ENCODE assay signal across 30 cellular contexts in genomic region chr1:200540281-200540680, GRCh38.
"Had no signal": no experiment of that assay in that cellular context is flagged by ENCODE, and none has a peak within 500 bp of the region (broad histone marks: within the 10 kb centered on the region; RNA-seq: fewer than 3 reads in every experiment).

No MANE protein-coding gene starts in this region.

- ATAC-seq: activated CD8-positive, alpha-beta T cell treated with anti-CD3 and anti-CD28 coated beads for 36 hours; activated naive CD8-positive, alpha-beta T cell treated with anti-CD3 and anti-CD28 coated beads, Interleukin-2, amount 50 U/mL, for 24 hours; activated T-cell treated with anti-CD3 and anti-CD28 coated beads, Interleukin-2, amount 50 U/mL, for 4 hours; activated T-cell treated with anti-CD3 and anti-CD28 coated beads, Interleukin-2, amount 50 U/mL, for 72 hours; activated T-helper 17 cell treated with anti-CD3 and anti-CD28 coated beads, Interleukin-2, amount 50 U/mL, for 72 hours had no signal

- H3K36me3 ChIP-seq: ascending aorta, cardiac muscle cell had no signal

- FAIRE-seq: bronchial epithelial cell, TTC549 had no signal

- H3K4me3 ChIP-seq: ascending aorta, cardiac muscle cell had no signal

- H3K27me3 ChIP-seq: ascending aorta, cardiac muscle cell had no signal

- H3K27ac ChIP-seq: ascending aorta, cardiac muscle cell, VCaP had no signal

- H3K9me3 ChIP-seq: ascending aorta had no signal

- DNase-seq: activated B cell treated with CpG ODN at 0.5 μM for 24 hours; activated CD4-positive, alpha-beta memory T cell treated with anti-CD3 and anti-CD28 coated beads for 36 hours; activated CD4-positive, alpha-beta T cell treated with anti-CD3 and anti-CD28 coated beads for 4 hours; activated CD4-positive, alpha-beta T cell treated with anti-CD3 and anti-CD28 coated beads, Interleukin-2, amount 10 ng/mL, durations not matched to agents 24 days and 14 days; activated CD4-positive, alpha-beta T cell treated with anti-CD3 and anti-CD28 coated beads, Interleukin-2, amount 50 U/mL, for 1 hour; activated CD4-positive, alpha-beta T cell treated with anti-CD3 and anti-CD28 coated beads, Interleukin-2, amount 50 U/mL, for 4 hours; activated CD4-positive, CD25-positive, alpha-beta regulatory T cell treated with anti-CD3 and anti-CD28 coated beads, Interleukin-2, amount 50 U/mL, for 72 hours; activated CD8-positive, alpha-beta memory T cell treated with anti-CD3 and anti-CD28 coated beads, Interleukin-2, amount 50 U/mL, for 4 hours; activated CD8-positive, alpha-beta T cell treated with anti-CD3 and anti-CD28 coated beads for 36 hours; activated effector memory CD4-positive, alpha-beta T cell treated with anti-CD3 and anti-CD28 coated beads, Interleukin-2, amount 50 U/mL, for 16 hours; activated naive CD4-positive, alpha-beta T cell treated with anti-CD3 and anti-CD28 coated beads, Interleukin-2, amount 10 ng/mL, durations not matched to agents 7 days and 5 days; activated naive CD4-positive, alpha-beta T cell treated with Interleukin-2 at 50 U/mL for 16 hours; activated naive CD8-positive, alpha-beta T cell treated with anti-CD3 and anti-CD28 coated beads, Interleukin-2, amount 10 ng/mL, durations not matched to agents 7 days and 5 days; activated naive CD8-positive, alpha-beta T cell treated with anti-CD3 and anti-CD28 coated beads, Interleukin-2, amount 50 U/mL, for 24 hours; activated T-cell treated with anti-CD3 and anti-CD28 coated beads for 4 hours; activated T-cell treated with anti-CD3 and anti-CD28 coated beads, Interleukin-2, amount 50 U/mL, for 1 hour; activated T-cell treated with anti-CD3 and anti-CD28 coated beads, Interleukin-2, amount 50 U/mL, for 4 hours; activated T-cell treated with anti-CD3 and anti-CD28 coated beads, Interleukin-2, amount 50 U/mL, for 72 hours; amygdala; anterior cingulate cortex; caudate nucleus; cerebellar nuclear complex; T-helper 2 cell; T-helper 9 cell had no signal

- H3K4me1 ChIP-seq: ascending aorta had no signal
